Comparison of ENCODE assay signal across 28 cellular contexts in the genomic region with DNA sequence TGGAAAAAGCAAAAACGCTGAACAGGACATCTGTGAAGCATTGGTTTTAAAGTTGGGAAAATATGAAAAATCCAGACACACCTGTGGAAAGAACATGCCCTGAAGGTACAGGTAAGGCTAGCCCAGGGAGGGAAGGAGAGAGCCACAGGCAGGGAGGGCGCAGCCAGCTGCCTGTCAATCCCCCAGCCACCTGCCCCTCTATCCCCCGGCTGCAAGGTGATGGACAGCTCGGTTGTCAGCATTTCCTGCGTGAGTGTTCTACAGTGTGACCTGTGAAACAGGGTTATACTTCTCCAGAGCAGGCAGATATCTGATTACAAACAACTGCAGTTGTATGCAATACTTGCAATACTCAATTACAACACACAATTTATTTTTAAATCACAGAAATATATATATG.
"Had no signal": no experiment of that assay in that cellular context is flagged by ENCODE, and none has a peak within 500 bp of the region (broad histone marks: within the 10 kb centered on the region; RNA-seq: fewer than 3 reads in every experiment).

No MANE protein-coding gene starts in this region.

- H3K4me1 Mint-ChIP-seq: memory B cell; naive B cell; stimulated activated effector memory CD8-positive, alpha-beta T cell treated with anti-CD3 and anti-CD28 coated beads, Interleukin-12 subunit alpha, Interleukin-12 subunit beta, amount 100 ng/mL, for 72 hours had no signal

- ATAC-seq: heart right ventricle; left colon; left ventricle myocardium superior; lower lobe of right lung; mucosa of descending colon; right cardiac atrium; stimulated activated effector memory CD8-positive, alpha-beta T cell treated with anti-CD3 and anti-CD28 coated beads, Interleukin-12 subunit alpha, Interleukin-12 subunit beta, amount 100 ng/mL, for 72 hours had no signal

- DNase-seq: colonic mucosa; effector CD8-positive, alpha-beta T cell; esophagus squamous epithelium; foreskin melanocyte; glutamatergic neuron; heart right ventricle; hippocampal formation; islet precursor cell; kidney glomerular epithelial cell; left colon; left ventricle myocardium superior; lower lobe of right lung; mucosa of descending colon; naive B cell; occipital lobe; ovary; posterior cingulate gyrus; psoas muscle; right cardiac atrium; sigmoid colon; stimulated activated CD4-positive, alpha-beta T cell treated with anti-CD3 and anti-CD28 coated beads, Interleukin-2, amount 100 ng/mL, for 24 hours; stimulated activated CD4-positive, alpha-beta T cell treated with anti-CD3 and anti-CD28 coated beads, Interleukin-4, amount 100 ng/mL, for 24 hours; stimulated activated naive CD4-positive, alpha-beta T cell treated with Interleukin-2 at 50 U/mL for 16 hours; stomach; thyroid gland had no signal

- H3K27ac Mint-ChIP-seq: dendritic cell treated with granulocyte-macrophage colony-stimulating factor and Interleukin-4, amounts not matched to agents 40 ng/mL and 50 ng/mL, for 4 days; memory B cell; stimulated activated effector memory CD8-positive, alpha-beta T cell treated with anti-CD3 and anti-CD28 coated beads, Interleukin-12 subunit alpha, Interleukin-12 subunit beta, amount 100 ng/mL, for 72 hours had no signal

- H3K27me3 Mint-ChIP-seq: dendritic cell treated with granulocyte-macrophage colony-stimulating factor and Interleukin-4, amounts not matched to agents 40 ng/mL and 50 ng/mL, for 4 days had no signal

- H3K4me3 Mint-ChIP-seq: dendritic cell treated with granulocyte-macrophage colony-stimulating factor and Interleukin-4, amounts not matched to agents 40 ng/mL and 50 ng/mL, for 4 days; memory B cell; stimulated activated effector memory CD8-positive, alpha-beta T cell treated with anti-CD3 and anti-CD28 coated beads, Interleukin-12 subunit alpha, Interleukin-12 subunit beta, amount 100 ng/mL, for 72 hours had no signal

- H3K36me3 Mint-ChIP-seq: memory B cell; naive B cell; stimulated activated effector memory CD8-positive, alpha-beta T cell treated with anti-CD3 and anti-CD28 coated beads, Interleukin-12 subunit alpha, Interleukin-12 subunit beta, amount 100 ng/mL, for 72 hours had no signal
